1 cellular context compared by ENCODE assay signal in genomic region chr22:40829131-40829530, GRCh38.
TF ChIP-seq lines count a peak whose summit lies in the region.

No MANE protein-coding gene starts in this region.

TF ChIP-seq in GM23338, 12 proteins besides CTCF, POLR2A, EP300 and RAD21:
- TF ChIP-seq STAT1 (IDR thresholded peaks at IDR 0.05; ENCODE audit: unreplicated experiment): no peak
- no peak for TF ChIP-seq POLR2AphosphoS5 (IDR thresholded peaks at IDR 0.05; ENCODE audit: low read depth)
- no peak for TF ChIP-seq ZNF114 (CRISPR knock-in tag; IDR thresholded peaks at IDR 0.05)
- TF ChIP-seq ZNF331 (CRISPR knock-in tag; IDR thresholded peaks at IDR 0.05; ENCODE audit: low read depth): no peak
- no peak for TF ChIP-seq CREB1 (CRISPR knock-in tag; IDR thresholded peaks at IDR 0.05; ENCODE audit: low read depth)
- no peak for TF ChIP-seq REST (IDR thresholded peaks at IDR 0.05; ENCODE audit: unreplicated experiment)
- TF ChIP-seq EZH2 (IDR thresholded peaks at IDR 0.05; ENCODE audit: low read depth, unreplicated experiment): no peak
- no peak for TF ChIP-seq ZNF462 (CRISPR knock-in tag; IDR thresholded peaks at IDR 0.05)
- TF ChIP-seq JUNB (IDR thresholded peaks at IDR 0.05; ENCODE audit: unreplicated experiment): no peak
- TF ChIP-seq NANOG (IDR thresholded peaks at IDR 0.05; ENCODE audit: borderline replicate concordance): no peak
- no peak for TF ChIP-seq ETS1 (IDR thresholded peaks at IDR 0.05)
- no peak for TF ChIP-seq EZH2phosphoT487 (IDR thresholded peaks at IDR 0.05; ENCODE audit: unreplicated experiment)
